Comparison of ENCODE assay signal across 17 cellular contexts in genomic region chr2:46669016-46669415, GRCh38. TPM values are rescaled to one million over a fixed set of nuclear protein-coding genes. Genes with fewer than 3 reads are reported as not detected.
DNase-seq lines count a peak whose midpoint lies in the region; ATAC-seq and TF ChIP-seq lines count a peak whose summit lies in the region.
"Had no signal": no experiment of that assay in that cellular context is flagged by ENCODE, and none has a peak within 500 bp of the region (broad histone marks: within the 10 kb centered on the region; RNA-seq: fewer than 3 reads in every experiment).

No MANE protein-coding gene starts in this region.

- H3K4me3 ChIP-seq in WERI-Rb-1 (ENCODE audit: low read depth, low read length) (peak overlapping the region; percentile 3), osteoblast (ENCODE audit: insufficient read depth, low read length) (no peak overlapping the region)
- H3K4me3 ChIP-seq: BLaER1 treated with 17β-estradiol and CSF1 and Interleukin-3, amounts not matched to agents 10 nM and 100 nM had no signal

- H3K4me2 ChIP-seq in osteoblast (ENCODE audit: insufficient read depth, low read length): no peak overlapping the region
- H3K4me2 ChIP-seq: BLaER1 treated with 17β-estradiol and CSF1 and Interleukin-3, amounts not matched to agents 10 nM and 100 nM had no signal

- in situ Hi-C loops in G401 (cut with HindIII; ENCODE audit: low sequenced_read_pairs): no loop called here

- H3K79me2 ChIP-seq in osteoblast (ENCODE audit: insufficient read depth, low read length): no peaks in the 10 kb centered on the region

- peak overlapping the region; percentile 86 for H3K27ac ChIP-seq in WERI-Rb-1
- no peak overlapping the region for H3K27ac ChIP-seq in osteoblast (ENCODE audit: low read depth, low read length)
- H3K27ac ChIP-seq: BLaER1 treated with 17β-estradiol and CSF1 and Interleukin-3, amounts not matched to agents 10 nM and 100 nM had no signal

- no peak for ATAC-seq in GM21717 (IDR thresholded peaks at IDR 0.05; ENCODE audit: unreplicated experiment)
- ATAC-seq: CD8-positive, alpha-beta T cell; HCT116; HepG2 had no signal

- no peaks in the 10 kb centered on the region for H3K36me3 ChIP-seq in WERI-Rb-1
- H3K36me3 ChIP-seq in osteoblast (ENCODE audit: insufficient read depth, low read length): no peaks in the 10 kb centered on the region
- H3K36me3 ChIP-seq: BLaER1 treated with 17β-estradiol and CSF1 and Interleukin-3, amounts not matched to agents 10 nM and 100 nM had no signal

- no peaks in the 10 kb centered on the region for H3K27me3 ChIP-seq in WERI-Rb-1 (ENCODE audit: insufficient read depth, low read depth, severe bottlenecking)
- no peaks in the 10 kb centered on the region for H3K27me3 ChIP-seq in osteoblast (ENCODE audit: insufficient read depth, low read length)
- H3K27me3 ChIP-seq: BLaER1 treated with 17β-estradiol and CSF1 and Interleukin-3, amounts not matched to agents 10 nM and 100 nM had no signal

- H3K4me1 ChIP-seq in osteoblast (ENCODE audit: insufficient read depth, low read length): peaks cover 13% of the 10 kb centered on the region

- no peaks in the 10 kb centered on the region for H4K20me1 ChIP-seq in osteoblast (ENCODE audit: insufficient read depth, low read length)
- H4K20me1 ChIP-seq: BLaER1 treated with 17β-estradiol and CSF1 and Interleukin-3, amounts not matched to agents 10 nM and 100 nM had no signal

- peak; percentile 43 for DNase-seq in G401 (ENCODE audit: low spot score)
- no peak for DNase-seq in WERI-Rb-1
- peak; percentile 18 to 62 for DNase-seq in dermis microvascular lymphatic vessel endothelial cell (ENCODE audit: low read depth in 2 of 2)
- DNase-seq in osteoblast (ENCODE audit: insufficient read length, low spot score, missing footprints): no peak
- no peak for DNase-seq in activated T-cell treated with anti-CD3 and anti-CD28 coated beads for 4 hours
- no peak for DNase-seq in NOMO-1 treated with DMSO at 0.1 percent for 48 hours (lab: John Stamatoyannopoulos, UW; ENCODE audit: unreplicated experiment)
- DNase-seq: CD8-positive, alpha-beta T cell; DMS153; DMS79; GF-D8; GOT3; H7; HFFc6 had no signal

- peak overlapping the region; percentile 16 for H2AFZ ChIP-seq in osteoblast (ENCODE audit: low read length)

- TF ChIP-seq CTCF in WERI-Rb-1 (IDR thresholded peaks at IDR 0.05; ENCODE audit: low read depth, low read length): no peak
- TF ChIP-seq CTCF in osteoblast (IDR thresholded peaks at IDR 0.05; ENCODE audit: extremely low read depth, low read depth, low read length): no peak

- H3K9me3 ChIP-seq in WERI-Rb-1 (ENCODE audit: severe bottlenecking): no peaks in the 10 kb centered on the region
- H3K9me3 ChIP-seq in osteoblast (ENCODE audit: low read depth, low read length): no peaks in the 10 kb centered on the region

RNA-seq across cellular contexts. Expression of gene SOCS5, which starts 30.1 kb away (rescaled TPM):
- total RNA-seq in G401 (2014; rRNA removed; shearing (Covaris generic)): 15.6 and 19.8 TPM in 2 replicates
- total RNA-seq in dermis microvascular lymphatic vessel endothelial cell (16.8 and 35.5 TPM in 2 replicates), osteoblast (124 and 136 TPM in 2 replicates)

RNA-seq across cellular contexts. Expression of gene CRIPT, which starts 52.0 kb away (rescaled TPM):
- 8.2 and 9.3 TPM in 2 replicates for total RNA-seq in G401 (2014; rRNA removed; shearing (Covaris generic))
- total RNA-seq in dermis microvascular lymphatic vessel endothelial cell: 10.6 and 12.6 TPM in 2 replicates
- 28.6 and 29.2 TPM in 2 replicates for total RNA-seq in osteoblast

RNA-seq across cellular contexts. Expression of gene PIGF, which starts 52.2 kb away (rescaled TPM):
- 15.1 and 16.7 TPM in 2 replicates for total RNA-seq in G401 (2014; rRNA removed; shearing (Covaris generic))
- total RNA-seq in dermis microvascular lymphatic vessel endothelial cell (10.9 and 13.0 TPM in 2 replicates), osteoblast (16.5 and 16.6 TPM in 2 replicates)

Comparison
In these comparisons a context has a peak if more than half of its experiments do, and no peak if none do; other contexts are left out.
1. DNase-seq: peak in G401 (single experiment) and dermis microvascular lymphatic vessel endothelial cell (2 of 2); none in WERI-Rb-1 (single experiment), osteoblast (single experiment), activated T-cell treated with anti-CD3 and anti-CD28 coated beads for 4 hours (single experiment) and NOMO-1 treated with DMSO at 0.1 percent for 48 hours (single experiment).